In genomic region chr17:70034158-70034557, GRCh38 we compare ENCODE assay signal across 25 cellular contexts. TPM values are rescaled to one million over a fixed set of nuclear protein-coding genes. Genes with fewer than 3 reads are reported as not detected.
DNase-seq lines count a peak whose midpoint lies in the region; ATAC-seq and TF ChIP-seq lines count a peak whose summit lies in the region.
"Had no signal": no experiment of that assay in that cellular context is flagged by ENCODE, and none has a peak within 500 bp of the region (broad histone marks: within the 10 kb centered on the region; RNA-seq: fewer than 3 reads in every experiment).

No MANE protein-coding gene starts in this region.

- DNase-seq in HT1080 (ENCODE audit: low read depth) (peak; percentile 21), amniotic epithelial cell (ENCODE audit: low read depth) (peak; percentile 6), fibroblast of the aortic adventitia (ENCODE audit: low read depth) (peak; percentile 6), pulmonary artery endothelial cell (ENCODE audit: low read depth, low spot score) (peak; percentile 97)
- DNase-seq in stimulated activated CD4-positive, alpha-beta T cell treated with anti-CD3 and anti-CD28 coated beads, Interleukin-2, amount 100 ng/mL, for 24 hours = no peak
- DNase-seq: CD4-positive, CD25-positive, alpha-beta regulatory T cell; COR-L47; DMS 273 treated with DMSO at 0.1 percent for 48 hours; DMS79 treated with DMSO at 0.1 percent for 48 hours; GM23248; KBM-7; NCI-H1092 treated with DMSO at 0.1 percent for 48 hours; NCI-H1436 treated with DMSO at 0.1 percent for 48 hours; NCI-H1930; NCI-H510A; NCI-H748 treated with DMSO at 0.1 percent for 48 hours; PC-9; RPMI8226; SHP77 had no signal

- H3K4me3 ChIP-seq in fibroblast of the aortic adventitia (ENCODE audit: low read depth, low read length) = no peak overlapping the region
- H3K4me3 ChIP-seq: GM12878, GM23248, HAP-1, PC-9 had no signal

- ATAC-seq in GM21515 (IDR thresholded peaks at IDR 0.05; ENCODE audit: unreplicated experiment) = no peak
- ATAC-seq in GM18867 (IDR thresholded peaks at IDR 0.05; ENCODE audit: unreplicated experiment) = no peak
- ATAC-seq: GM12878 had no signal

- TF ChIP-seq CTCF in fibroblast of the aortic adventitia (IDR thresholded peaks at IDR 0.05; ENCODE audit: insufficient read depth, low read length) = no peak

RNA-seq across cellular contexts. Expression of gene KCNJ16, which starts 40.9 kb away (rescaled TPM):
- total RNA-seq in HT1080 (2014; rRNA removed; shearing (Covaris generic)) = not detected in 2 replicates
- polyA plus RNA-seq in HT1080 (2015; cell fraction: cytosol; rRNA removed) = not detected in 2 replicates
- polyA plus RNA-seq in HT1080 (2015; cell fraction: nucleus; rRNA removed) = 0.06 TPM in 1 of 2 replicates, not detected in the other
- not detected in 2 replicates for total RNA-seq in fibroblast of the aortic adventitia (ENCODE audit: low replicate concordance)
- 0.07 TPM in 1 of 2 replicates, not detected in the other for total RNA-seq in pulmonary artery endothelial cell
- total RNA-seq: CD4-positive, CD25-positive, alpha-beta regulatory T cell; GM12878; GM23248; HT-29; PC-9 had no signal
- polyA plus RNA-seq: BJ; CD4-positive, CD25-positive, alpha-beta regulatory T cell; GM23248 had no signal

Comparison
In these comparisons a context has a peak if more than half of its experiments do, and no peak if none do; other contexts are left out.
1. DNase-seq: peak in HT1080 (single experiment), amniotic epithelial cell (single experiment), fibroblast of the aortic adventitia (single experiment) and pulmonary artery endothelial cell (single experiment); none in stimulated activated CD4-positive, alpha-beta T cell treated with anti-CD3 and anti-CD28 coated beads, Interleukin-2, amount 100 ng/mL, for 24 hours (0 of 2).